10 cellular contexts compared by ENCODE assay signal in the genomic region with DNA sequence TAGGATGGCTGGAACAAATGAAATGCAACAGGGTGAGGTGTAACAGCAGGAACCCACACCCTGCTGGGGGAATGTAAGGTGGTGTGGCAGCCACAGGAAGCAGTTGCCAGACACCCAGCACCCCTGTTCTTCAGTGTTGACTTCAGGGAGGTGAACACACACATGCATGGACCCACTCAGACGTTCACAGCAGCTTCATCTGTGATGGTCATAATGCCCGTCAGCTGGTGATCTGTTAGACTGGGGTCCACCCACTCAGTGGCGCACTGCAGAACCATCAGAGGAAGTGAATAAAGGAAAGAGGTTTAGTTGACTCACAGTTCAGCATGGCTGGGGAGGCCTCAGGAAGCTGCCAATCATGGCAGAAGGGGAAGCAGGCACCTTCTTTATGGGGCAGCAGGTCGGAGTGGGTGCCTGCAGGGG. TPM values are rescaled to one million over a fixed set of nuclear protein-coding genes. Genes with fewer than 3 reads are reported as not detected.
A peak's percentile ranks its signal among the peaks of the same experiment; 100 is the strongest.
DNase-seq lines count a peak whose midpoint lies in the region; ATAC-seq and FAIRE-seq lines count a peak whose summit lies in the region.
"Had no signal": no experiment of that assay in that cellular context is flagged by ENCODE, and none has a peak within 500 bp of the region (broad histone marks: within the 10 kb centered on the region; RNA-seq: fewer than 3 reads in every experiment).

No MANE protein-coding gene starts in this region.

- H3K4me3 Mint-ChIP-seq in effector memory CD8-positive, alpha-beta T cell: no peak overlapping the region

- peaks cover 8 to 11% of the 10 kb centered on the region in 2 donors for H3K4me1 Mint-ChIP-seq in effector memory CD8-positive, alpha-beta T cell (ENCODE audit: low read depth in 2 of 2)

- H3K27me3 Mint-ChIP-seq in effector memory CD8-positive, alpha-beta T cell: no peaks in the 10 kb centered on the region

- DNase-seq in SIG-M5 treated with dmso at 0.1 percent for 504 hours (lab: John Stamatoyannopoulos, UW; ENCODE audit: unreplicated experiment) (peak; percentile 12), SIG-M5 (lab: John Stamatoyannopoulos, UW) (no peak), UCSD-AML1 (lab: John Stamatoyannopoulos, UW; ENCODE audit: unreplicated experiment) (peak; percentile 76), medulla oblongata (ENCODE audit: extremely low spot score) (no peak), NCI-H1105 treated with DMSO at 0.1 percent for 48 hours (lab: John Stamatoyannopoulos, UW) (no peak), frontal cortex (ENCODE audit: low spot score in 2 of 2) (no peak)
- no peak for DNase-seq in effector memory CD8-positive, alpha-beta T cell
- DNase-seq in stimulated activated CD8-positive, alpha-beta memory T cell treated with anti-CD3 and anti-CD28 coated beads, Interleukin-4, amount 100 ng/mL, for 48 hours: peak; percentile 73
- DNase-seq: SHP77 had no signal

- ATAC-seq in effector memory CD8-positive, alpha-beta T cell (replicated peaks): peak; percentile 56

- no peak for FAIRE-seq in frontal cortex (lab: Jason Lieb, UNC)

- peak overlapping the region; percentile 32 to 51 for H3K27ac Mint-ChIP-seq in effector memory CD8-positive, alpha-beta T cell

- no peaks in the 10 kb centered on the region for H3K9me3 Mint-ChIP-seq in effector memory CD8-positive, alpha-beta T cell

- H3K36me3 Mint-ChIP-seq in effector memory CD8-positive, alpha-beta T cell (ENCODE audit: insufficient read depth): no peaks in the 10 kb centered on the region

RNA-seq across cellular contexts. Expression of a gene that starts 22.7 kb away (rescaled TPM):
- total RNA-seq in frontal cortex: 0.41 TPM
- total RNA-seq: A172 had no signal

RNA-seq across cellular contexts. Expression of a gene that starts 44.0 kb away (rescaled TPM):
- total RNA-seq in frontal cortex: 42.0 TPM

Comparison
In these comparisons a context has a peak if more than half of its experiments do, and no peak if none do; other contexts are left out.
1. DNase-seq: peak in SIG-M5 treated with dmso at 0.1 percent for 504 hours (single experiment), UCSD-AML1 (single experiment) and stimulated activated CD8-positive, alpha-beta memory T cell treated with anti-CD3 and anti-CD28 coated beads, Interleukin-4, amount 100 ng/mL, for 48 hours (single experiment); none in SIG-M5 (single experiment), effector memory CD8-positive, alpha-beta T cell (0 of 3), medulla oblongata (single experiment), NCI-H1105 treated with DMSO at 0.1 percent for 48 hours (single experiment) and frontal cortex (0 of 2).